Comparison of ENCODE assay signal across 8 cellular contexts in genomic region chr2:9004338-9005204, GRCh38. TPM values are rescaled to one million over a fixed set of nuclear protein-coding genes. Genes with fewer than 3 reads are reported as not detected.
DNase-seq lines count a peak whose midpoint lies in the region; ATAC-seq and TF ChIP-seq lines count a peak whose summit lies in the region.

No MANE protein-coding gene starts in this region.

- intact Hi-C loops in psoas muscle (cut with DNase I), result no loop called here

- TF ChIP-seq CTCF in fibroblast of mammary gland (conservative IDR thresholded peaks at IDR 0.05; ENCODE audit: control insufficient read depth, insufficient read depth, low read depth, low read length) (no peak), psoas muscle (IDR thresholded peaks at IDR 0.05) (no peak)

- POLR2A ChIA-PET in T-cell (lab: Charles Lee), result no interaction called here

- H3K36me3 ChIP-seq in psoas muscle (ENCODE audit: insufficient read depth in 1 of 2, low read depth in 1 of 2), result no peaks in the 10 kb centered on the region

- H3K36me3 Mint-ChIP-seq in T-cell, result no peaks in the 10 kb centered on the region

- DNase-seq in activated CD4-positive, alpha-beta T cell treated with anti-CD3 and anti-CD28 coated beads for 48 hours, result peak; percentile 17
- no peak for DNase-seq in activated CD4-positive, alpha-beta T cell treated with anti-CD3 and anti-CD28 coated beads, Interleukin-2, amount 50 U/mL, for 4 hours
- DNase-seq in T-cell (peak in 6 of 34 experiments; percentile 1 to 7 (median 2)), fibroblast of mammary gland (ENCODE audit: low read depth) (no peak), psoas muscle (no peak), NCI-H526 (lab: John Stamatoyannopoulos, UW) (no peak), HK-2 (ENCODE audit: unreplicated experiment) (no peak)

- no peaks in the 10 kb centered on the region for H3K27me3 ChIP-seq in psoas muscle (ENCODE audit: insufficient read depth in 3 of 3, low read length in 2 of 3)

- H3K27me3 Mint-ChIP-seq in T-cell, result peaks cover 0 to 4% of the 10 kb centered on the region in 2 donors

- peaks cover 13 to 17% (median 16%) of the 10 kb centered on the region in 3 donors for H3K4me1 Mint-ChIP-seq in T-cell

- H3K4me1 ChIP-seq in psoas muscle, result no peaks in the 10 kb centered on the region

- H3K4me3 ChIP-seq in fibroblast of mammary gland (ENCODE audit: control insufficient read depth, low read depth, low read length) (peak overlapping the region; percentile 65), psoas muscle (peak overlapping the region; percentile 73)

- H3K9me3 ChIP-seq in psoas muscle, result no peaks in the 10 kb centered on the region

- H3K27ac Mint-ChIP-seq in T-cell, result peak overlapping the region; percentile 41 to 62

- H3K27ac ChIP-seq in psoas muscle, result peak overlapping the region; percentile 31

- peak overlapping the region; percentile 77 to 81 (median 78) for H3K4me3 Mint-ChIP-seq in T-cell

- no peaks in the 10 kb centered on the region for H3K9me3 Mint-ChIP-seq in T-cell

- CTCF ChIA-PET in T-cell (lab: Charles Lee), result no interaction called here

- WGBS in psoas muscle, 3 donors, result 27 to 35% (median 35%) methylated on average over 20 to 25 of the region's 25 CpGs

- ATAC-seq in T-cell (replicated peaks in 1 of 4) (no peak), psoas muscle (peak in 1 of 4 donors; percentile 12), GM18858 (IDR thresholded peaks at IDR 0.05; ENCODE audit: unreplicated experiment) (no peak)

RNA-seq across cellular contexts. Expression of gene MBOAT2, which starts 1.1 kb away (rescaled TPM):
- total RNA-seq in T-cell (1 to 10 TPM; 1.3 to 3.0 (median 2.7) TPM), psoas muscle (1 to 10 TPM in 3 of 4 donors, under 1 TPM in 1; 0.76 to 3.5 (median 2.3) TPM)
- polyA plus RNA-seq in psoas muscle, result under 1 TPM; 0.11 to 0.83 (median 0.31) TPM
